In genomic region chr5:150640311-150641005, GRCh38 we compare ENCODE assay signal across 8 cellular contexts. TPM values are rescaled to one million over a fixed set of nuclear protein-coding genes. Genes with fewer than 3 reads are reported as not detected.
DNase-seq lines count a peak whose midpoint lies in the region; ATAC-seq lines count a peak whose summit lies in the region.

A gene with protein sequence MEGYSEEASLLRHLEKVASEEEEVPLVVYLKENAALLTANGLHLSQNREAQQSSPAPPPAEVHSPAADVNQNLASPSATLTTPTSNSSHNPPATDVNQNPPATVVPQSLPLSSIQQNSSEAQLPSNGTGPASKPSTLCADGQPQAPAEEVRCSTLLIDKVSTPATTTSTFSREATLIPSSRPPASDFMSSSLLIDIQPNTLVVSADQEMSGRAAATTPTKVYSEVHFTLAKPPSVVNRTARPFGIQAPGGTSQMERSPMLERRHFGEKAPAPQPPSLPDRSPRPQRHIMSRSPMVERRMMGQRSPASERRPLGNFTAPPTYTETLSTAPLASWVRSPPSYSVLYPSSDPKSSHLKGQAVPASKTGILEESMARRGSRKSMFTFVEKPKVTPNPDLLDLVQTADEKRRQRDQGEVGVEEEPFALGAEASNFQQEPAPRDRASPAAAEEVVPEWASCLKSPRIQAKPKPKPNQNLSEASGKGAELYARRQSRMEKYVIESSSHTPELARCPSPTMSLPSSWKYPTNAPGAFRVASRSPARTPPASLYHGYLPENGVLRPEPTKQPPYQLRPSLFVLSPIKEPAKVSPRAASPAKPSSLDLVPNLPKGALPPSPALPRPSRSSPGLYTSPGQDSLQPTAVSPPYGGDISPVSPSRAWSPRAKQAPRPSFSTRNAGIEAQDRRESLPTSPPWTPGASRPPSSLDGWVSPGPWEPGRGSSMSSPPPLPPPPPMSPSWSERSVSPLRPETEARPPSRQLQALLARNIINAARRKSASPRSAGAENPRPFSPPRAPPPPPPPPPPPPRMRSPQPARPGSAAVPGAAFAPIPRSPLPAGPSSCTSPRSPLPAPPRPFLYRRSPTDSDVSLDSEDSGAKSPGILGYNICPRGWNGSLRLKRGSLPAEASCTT (plus strand): TSS chr5:150640660. CDS start chr5:150648276, 7,616 bp downstream.

- no peaks in the 10 kb centered on the region for H3K9me3 Mint-ChIP-seq in activated CD4-positive, alpha-beta T cell treated with anti-CD3 and anti-CD28 coated beads, Interleukin-2, amount 10 ng/mL, durations not matched to agents 7 days and 5 days

- no peaks in the 10 kb centered on the region for H3K36me3 Mint-ChIP-seq in activated CD4-positive, alpha-beta T cell treated with anti-CD3 and anti-CD28 coated beads, Interleukin-2, amount 10 ng/mL, durations not matched to agents 7 days and 5 days (ENCODE audit: low read depth)

- no peak within 1 kb of the TSS for H3K27ac Mint-ChIP-seq in activated CD4-positive, alpha-beta T cell treated with anti-CD3 and anti-CD28 coated beads, Interleukin-2, amount 10 ng/mL, durations not matched to agents 7 days and 5 days

- intact Hi-C loops in Right ventricle myocardium inferior (cut with DNase I): loop anchor here (2.0 kb wide), 1 partner anchor 14 kb away; no protein-coding TSS in a partner anchor

- H3K4me3 Mint-ChIP-seq in activated CD4-positive, alpha-beta T cell treated with anti-CD3 and anti-CD28 coated beads, Interleukin-2, amount 10 ng/mL, durations not matched to agents 7 days and 5 days: no peak within 1 kb of the TSS

- DNase-seq in GM04504 (ENCODE audit: low read depth) (peak; percentile 90), SW480 (ENCODE audit: low spot score) (peak; percentile 61), Right ventricle myocardium inferior (ENCODE audit: missing footprints) (no peak), pulmonary artery endothelial cell (ENCODE audit: low read depth, low spot score) (peak; percentile 67), NCI-H1694 treated with DMSO at 0.1 percent for 48 hours (lab: John Stamatoyannopoulos, UW) (no peak), NCI-H2081 (lab: John Stamatoyannopoulos, UW) (no peak)
- DNase-seq in activated CD4-positive, alpha-beta T cell treated with anti-CD3 and anti-CD28 coated beads for 1 hour: no peak
- DNase-seq in activated CD4-positive, alpha-beta T cell treated with anti-CD3 and anti-CD28 coated beads, Interleukin-2, amount 10 ng/mL, durations not matched to agents 7 days and 5 days: no peak

- peak; percentile 77 for ATAC-seq in Right ventricle myocardium inferior

- CTCF ChIA-PET in activated CD4-positive, alpha-beta T cell treated with anti-CD3 and anti-CD28 coated beads, Interleukin-2, amount 10 ng/mL, durations not matched to agents 7 days and 5 days (lab: Charles Lee): no interaction called here

- H3K27me3 Mint-ChIP-seq in activated CD4-positive, alpha-beta T cell treated with anti-CD3 and anti-CD28 coated beads, Interleukin-2, amount 10 ng/mL, durations not matched to agents 7 days and 5 days: peaks cover 12% of the 10 kb centered on the region

- POLR2A ChIA-PET in activated CD4-positive, alpha-beta T cell treated with anti-CD3 and anti-CD28 coated beads, Interleukin-2, amount 10 ng/mL, durations not matched to agents 7 days and 5 days (lab: Charles Lee): no interaction called here

- no peaks in the 10 kb centered on the region for H3K4me1 Mint-ChIP-seq in activated CD4-positive, alpha-beta T cell treated with anti-CD3 and anti-CD28 coated beads, Interleukin-2, amount 10 ng/mL, durations not matched to agents 7 days and 5 days

RNA-seq across cellular contexts. Expression of the gene that starts here (rescaled TPM):
- total RNA-seq in Right ventricle myocardium inferior (587 TPM), pulmonary artery endothelial cell (11.7 and 18.5 TPM in 2 replicates)
- under 1 TPM; 0.05 to 0.08 TPM for total RNA-seq in activated CD4-positive, alpha-beta T cell treated with anti-CD3 and anti-CD28 coated beads, Interleukin-2, amount 10 ng/mL, durations not matched to agents 7 days and 5 days

Comparison
In these comparisons a context has a peak if more than half of its experiments do, and no peak if none do; other contexts are left out.
1. RNA of the gene that starts here (total RNA-seq): 587 TPM in Right ventricle myocardium inferior (single experiment); 11.7 to 18.5 TPM in pulmonary artery endothelial cell and 0.05 to 0.08 TPM in activated CD4-positive, alpha-beta T cell treated with anti-CD3 and anti-CD28 coated beads, Interleukin-2, amount 10 ng/mL, durations not matched to agents 7 days and 5 days; every median in the first group is over 10 times any median in the second.
2. DNase-seq: peak in GM04504 (single experiment), SW480 (single experiment) and pulmonary artery endothelial cell (single experiment); none in Right ventricle myocardium inferior (single experiment), NCI-H1694 treated with DMSO at 0.1 percent for 48 hours (single experiment), activated CD4-positive, alpha-beta T cell treated with anti-CD3 and anti-CD28 coated beads for 1 hour (single experiment), NCI-H2081 (0 of 2) and activated CD4-positive, alpha-beta T cell treated with anti-CD3 and anti-CD28 coated beads, Interleukin-2, amount 10 ng/mL, durations not matched to agents 7 days and 5 days (single experiment).